In the genomic region with DNA sequence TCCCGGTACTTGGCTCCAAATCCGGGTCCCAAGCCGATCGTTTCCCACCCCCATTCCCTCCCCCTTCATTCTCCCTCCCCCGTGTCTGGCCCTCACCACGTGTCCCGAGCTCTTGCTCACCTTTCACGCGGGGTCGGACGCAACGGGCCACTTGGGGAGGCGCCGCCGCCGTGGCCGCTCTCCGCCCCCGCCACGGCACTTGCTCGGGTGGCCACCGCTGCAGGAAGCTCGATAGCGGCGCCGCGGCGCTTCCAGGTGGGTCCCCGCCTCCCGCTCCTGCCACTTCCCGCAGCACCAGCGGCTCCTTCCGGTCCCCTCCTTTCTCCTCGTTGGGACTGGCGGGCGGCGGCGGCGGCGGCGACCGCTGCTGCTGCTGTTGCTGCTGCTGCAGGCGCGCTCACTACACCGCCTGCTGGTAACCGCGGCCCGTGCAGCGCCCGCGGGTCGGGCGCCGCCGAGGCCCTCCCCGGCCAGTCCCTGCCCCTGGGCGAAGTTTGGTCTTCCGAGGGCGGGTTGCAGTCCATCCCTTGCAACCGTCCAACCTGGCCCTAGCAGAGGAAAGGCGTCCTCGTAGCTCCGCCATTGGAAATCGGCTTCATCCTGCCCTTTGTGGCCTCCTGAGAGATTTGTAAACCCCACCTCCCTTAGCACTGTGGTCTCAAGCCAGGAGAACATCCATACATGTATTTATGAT, we compare ENCODE assay signal across 8 cellular contexts. TPM values are rescaled to one million over a fixed set of nuclear protein-coding genes. Genes with fewer than 3 reads are reported as not detected.
DNase-seq lines count a peak whose midpoint lies in the region; ATAC-seq and TF ChIP-seq lines count a peak whose summit lies in the region.

No MANE protein-coding gene starts in this region.

- no peak overlapping the region for H4K91ac ChIP-seq in H9 (ENCODE audit: insufficient read length, low read depth, low read length)

- H3K23me2 ChIP-seq in H9 (ENCODE audit: insufficient read length, low read depth, low read length, poor library complexity, severe bottlenecking): peaks cover 14% of the 10 kb centered on the region

- H3K27ac ChIP-seq in H9 (ENCODE audit: insufficient read length, low read depth, low read length) (peak overlapping the region; percentile 99), RWPE2 (ENCODE audit: poor library complexity, severe bottlenecking) (peak overlapping the region; percentile 85), neural progenitor cell (peak overlapping the region; percentile 97), stomach smooth muscle (ENCODE audit: low read length) (peak overlapping the region; percentile 89)

- no peak overlapping the region for H4K8ac ChIP-seq in H9 (replicated peaks; ENCODE audit: insufficient read length, low read depth, low read length)

- H4K20me1 ChIP-seq in H9 (ENCODE audit: control insufficient read depth, insufficient read depth, insufficient read length): no peaks in the 10 kb centered on the region
- H4K20me1 ChIP-seq in Loucy (ENCODE audit: insufficient read depth, low read length, poor library complexity, severe bottlenecking): peaks cover 43% of the 10 kb centered on the region
- peaks cover 36% of the 10 kb centered on the region for H4K20me1 ChIP-seq in neural progenitor cell (ENCODE audit: low read depth)

- peak overlapping the region; percentile 98 to 99 for H3K4me3 Mint-ChIP-seq in H9
- H3K4me3 Mint-ChIP-seq in neural progenitor cell: peak overlapping the region; percentile 93

- H3K36me3 Mint-ChIP-seq in H9 (ENCODE audit: insufficient read depth in 1 of 3, low read depth in 3 of 3) (peaks cover 0 to 4% (median 0%) of the 10 kb centered on the region in 3 experiments; a peak in 2 of 7 replicates), neural progenitor cell (peaks cover 3% of the 10 kb centered on the region)

- no peaks in the 10 kb centered on the region for H3K4me1 ChIP-seq in H9 (ENCODE audit: insufficient read depth, low read length)
- peaks cover 41% of the 10 kb centered on the region for H3K4me1 ChIP-seq in Loucy (ENCODE audit: insufficient read depth, low read length, poor library complexity, severe bottlenecking)
- peaks cover 19% of the 10 kb centered on the region for H3K4me1 ChIP-seq in RWPE2 (ENCODE audit: insufficient read depth, poor library complexity, severe bottlenecking)
- H3K4me1 ChIP-seq in neural progenitor cell: peaks cover 21% of the 10 kb centered on the region
- peaks cover 5% of the 10 kb centered on the region for H3K4me1 ChIP-seq in stomach smooth muscle (ENCODE audit: control insufficient read depth, insufficient read depth, low read length)

- peak overlapping the region; percentile 99 for H3K14ac ChIP-seq in H9 (ENCODE audit: insufficient read depth, low read length)

- H2BK12ac ChIP-seq in H9 (ENCODE audit: insufficient read length, low read depth, low read length): no peak overlapping the region

- ATAC-seq in RWPE2 (ENCODE audit: low read depth): peak; percentile 80

- no peaks in the 10 kb centered on the region for H3K9me2 ChIP-seq in Loucy (replicated peaks; ENCODE audit: low read depth, low read length)

- H3K9me3 ChIP-seq in H9 (ENCODE audit: control insufficient read depth, low read depth, low read length) (no peaks in the 10 kb centered on the region), Loucy (ENCODE audit: insufficient read depth, low read depth, low read length) (no peaks in the 10 kb centered on the region), RWPE2 (ENCODE audit: severe bottlenecking) (no peaks in the 10 kb centered on the region), neural progenitor cell (ENCODE audit: low read depth) (no peaks in the 10 kb centered on the region), stomach smooth muscle (ENCODE audit: control insufficient read depth in 2 of 2, low read length in 2 of 2) (no peaks in the 10 kb centered on the region)

- H3K27ac Mint-ChIP-seq in H9 (peak overlapping the region; percentile 99 to 100 (median 100)), neural progenitor cell (peak overlapping the region; percentile 100)

- H3K4me2 ChIP-seq in H9 (ENCODE audit: insufficient read depth, insufficient read length, low read length): peak overlapping the region; percentile 76
- H3K4me2 ChIP-seq in Loucy (ENCODE audit: low read depth, low read length, poor library complexity, severe bottlenecking): peak overlapping the region; percentile 98
- peak overlapping the region; percentile 78 for H3K4me2 ChIP-seq in neural progenitor cell

- peak overlapping the region; percentile 92 for H4K5ac ChIP-seq in H9 (ENCODE audit: insufficient read length, low read depth, low read length)

- no peak overlapping the region for H2BK15ac ChIP-seq in H9 (ENCODE audit: low read depth, low read length)

- H3K79me2 ChIP-seq in H9 (ENCODE audit: insufficient read depth, low read length): peaks cover 18% of the 10 kb centered on the region
- H3K79me2 ChIP-seq in Loucy (ENCODE audit: insufficient read depth, low read length): peaks cover 42% of the 10 kb centered on the region
- peaks cover 58% of the 10 kb centered on the region for H3K79me2 ChIP-seq in neural progenitor cell (ENCODE audit: low read depth)

- peak; percentile 92 for TF ChIP-seq CTCF in H9 (conservative IDR thresholded peaks at IDR 0.05)
- peak; percentile 70 for TF ChIP-seq CTCF in Loucy (conservative IDR thresholded peaks at IDR 0.05; ENCODE audit: low read length)
- TF ChIP-seq CTCF in RWPE2 (IDR thresholded peaks at IDR 0.05; ENCODE audit: poor library complexity, severe bottlenecking): peak; percentile 93
- TF ChIP-seq CTCF in fibroblast of villous mesenchyme (IDR thresholded peaks at IDR 0.05; ENCODE audit: insufficient read depth, low read depth, low read length): peak; percentile 86
- TF ChIP-seq CTCF in neural progenitor cell (IDR thresholded peaks at IDR 0.05): peak; percentile 75

- H3K4me3 ChIP-seq in Loucy (ENCODE audit: low read length, poor library complexity, severe bottlenecking): peak overlapping the region; percentile 97
- H3K4me3 ChIP-seq in RWPE2 (ENCODE audit: severe bottlenecking): peak overlapping the region; percentile 77
- peak overlapping the region; percentile 91 for H3K4me3 ChIP-seq in fibroblast of villous mesenchyme (ENCODE audit: low read depth, low read length)
- H3K4me3 ChIP-seq in neural progenitor cell: peak overlapping the region; percentile 72
- H3K4me3 ChIP-seq in stomach smooth muscle (ENCODE audit: low read length in 2 of 2): peak overlapping the region; percentile 91 to 97

- H3K27me3 ChIP-seq in H9 (ENCODE audit: insufficient read depth, low read length) (no peaks in the 10 kb centered on the region), Loucy (ENCODE audit: insufficient read depth, low read length, poor library complexity, severe bottlenecking) (no peaks in the 10 kb centered on the region), RWPE2 (ENCODE audit: insufficient read depth, poor library complexity, severe bottlenecking) (no peaks in the 10 kb centered on the region), neural progenitor cell (no peaks in the 10 kb centered on the region), stomach smooth muscle (ENCODE audit: control insufficient read depth in 1 of 2, insufficient read depth in 2 of 2, low read length in 2 of 2) (no peaks in the 10 kb centered on the region)

- H3K56ac ChIP-seq in H9 (ENCODE audit: insufficient read length, low read depth, low read length): peak overlapping the region; percentile 92

- no CpG with 5 or more reads among the region's 64 CpGs for WGBS in H9 (ENCODE audit: extremely low coverage, insufficient read length, low lambda C conversion rate)

- H2AFZ ChIP-seq in H9 (ENCODE audit: low read length) (peak overlapping the region; percentile 74), Loucy (ENCODE audit: low read length) (peak overlapping the region; percentile 93), neural progenitor cell (replicated peaks) (peak overlapping the region; percentile 90)

- H2AK5ac ChIP-seq in H9 (ENCODE audit: insufficient read length, low read length): no peak overlapping the region

- H2BK5ac ChIP-seq in H9 (ENCODE audit: insufficient read length, low read length): peak overlapping the region; percentile 23

- H2BK120ac ChIP-seq in H9 (ENCODE audit: low read depth, low read length, poor library complexity, severe bottlenecking): peak overlapping the region; percentile 84

- H2BK20ac ChIP-seq in H9 (ENCODE audit: low read depth, low read length, poor library complexity, severe bottlenecking): no peak overlapping the region

- H3F3A ChIP-seq in Loucy (ENCODE audit: low read depth) (peaks cover 2% of the 10 kb centered on the region; the same call in 1 of the 2 replicates), neural progenitor cell (ENCODE audit: low read depth) (peaks cover 25% of the 10 kb centered on the region)

- no peaks in the 10 kb centered on the region for H3K36me3 ChIP-seq in Loucy (ENCODE audit: insufficient read depth, low read length)
- no peaks in the 10 kb centered on the region for H3K36me3 ChIP-seq in RWPE2 (ENCODE audit: low read depth)
- no peaks in the 10 kb centered on the region for H3K36me3 ChIP-seq in neural progenitor cell
- no peaks in the 10 kb centered on the region for H3K36me3 ChIP-seq in stomach smooth muscle (ENCODE audit: control insufficient read depth in 2 of 2, insufficient read depth in 2 of 2, low read length in 2 of 2)

- H3K18ac ChIP-seq in H9 (ENCODE audit: insufficient read length, low read depth, low read length): peak overlapping the region; percentile 99

- H3K4ac ChIP-seq in H9 (ENCODE audit: low read depth, low read length): no peak overlapping the region; the same call in 1 of the 2 replicates

- no peaks in the 10 kb centered on the region for H3K79me1 ChIP-seq in H9 (ENCODE audit: insufficient read depth, low read depth, low read length, poor library complexity, severe bottlenecking)

- H3K9ac ChIP-seq in H9 (ENCODE audit: extremely low read depth, insufficient read length, low read length): peak overlapping the region; percentile 100
- peak overlapping the region; percentile 91 for H3K9ac ChIP-seq in Loucy (ENCODE audit: low read depth, low read length, poor library complexity, severe bottlenecking)
- H3K9ac ChIP-seq in neural progenitor cell: peak overlapping the region; percentile 72
- peak overlapping the region; percentile 93 to 95 for H3K9ac ChIP-seq in stomach smooth muscle (ENCODE audit: low read length in 2 of 2)

- no peak overlapping the region for H3T11ph ChIP-seq in H9 (ENCODE audit: low read length)

- H3K27me3 Mint-ChIP-seq in H9 (ENCODE audit: low read depth): no peaks in the 10 kb centered on the region
- H3K27me3 Mint-ChIP-seq in neural progenitor cell (ENCODE audit: insufficient read depth, low read depth): peaks cover 7% of the 10 kb centered on the region

- H3K9me3 Mint-ChIP-seq in H9 (no peaks in the 10 kb centered on the region), neural progenitor cell (no peaks in the 10 kb centered on the region)

- no peak overlapping the region for H3K23ac ChIP-seq in H9 (ENCODE audit: insufficient read length, low read depth, low read length)

- DNase-seq in GDM1 (lab: John Stamatoyannopoulos, UW): peak; percentile 96
- peak; percentile 96 for DNase-seq in H9
- peak; percentile 95 for DNase-seq in RWPE2 (ENCODE audit: low spot score)
- DNase-seq in activated effector memory CD4-positive, alpha-beta T cell treated with anti-CD3 and anti-CD28 coated beads, Interleukin-2, amount 50 U/mL, for 16 hours: peak; percentile 97
- peak; percentile 92 for DNase-seq in fibroblast of villous mesenchyme (ENCODE audit: low read depth)
- DNase-seq in neural progenitor cell (ENCODE audit: low spot score): peak; percentile 97

- H3K4me1 Mint-ChIP-seq in H9 (peaks cover 20 to 25% of the 10 kb centered on the region in 2 experiments), neural progenitor cell (peaks cover 31% of the 10 kb centered on the region)

RNA-seq across cellular contexts. Expression of a gene that starts 0.8 kb away (rescaled TPM):
- total RNA-seq in H9 (2021): 51.1 and 52.4 TPM in 2 replicates
- total RNA-seq in fibroblast of villous mesenchyme: 63.8 and 94.6 TPM in 2 replicates
- total RNA-seq in neural progenitor cell (ENCODE audit: low replicate concordance): 85.1 and 106 TPM in 2 replicates

Comparison
In these comparisons a context has a peak if more than half of its experiments do, and no peak if none do; other contexts are left out.
1. Peak in every context shown above with its lines: DNase-seq, ATAC-seq, H3K4me3 ChIP-seq and H3K27ac ChIP-seq.